Comparison of ENCODE assay signal across 8 cellular contexts in genomic region chr19:6530385-6531162, GRCh38. TPM values are rescaled to one million over a fixed set of nuclear protein-coding genes. Genes with fewer than 3 reads are reported as not detected.
DNase-seq lines count a peak whose midpoint lies in the region; FAIRE-seq and TF ChIP-seq lines count a peak whose summit lies in the region.

A gene with protein sequence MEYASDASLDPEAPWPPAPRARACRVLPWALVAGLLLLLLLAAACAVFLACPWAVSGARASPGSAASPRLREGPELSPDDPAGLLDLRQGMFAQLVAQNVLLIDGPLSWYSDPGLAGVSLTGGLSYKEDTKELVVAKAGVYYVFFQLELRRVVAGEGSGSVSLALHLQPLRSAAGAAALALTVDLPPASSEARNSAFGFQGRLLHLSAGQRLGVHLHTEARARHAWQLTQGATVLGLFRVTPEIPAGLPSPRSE (plus strand): TSS chr19:6531026. CDS start chr19:6531037, 11 bp downstream.

- TF ChIP-seq POLR2A in testis (IDR thresholded peaks at IDR 0.05): peak; percentile 87

- H2AFZ ChIP-seq in osteoblast (ENCODE audit: low read length): peak within 1 kb of the TSS; percentile 99

- peak within 1 kb of the TSS; percentile 99 for H3K4me2 ChIP-seq in osteoblast (ENCODE audit: insufficient read depth, low read length)

- peak within 1 kb of the TSS; percentile 69 for H3K27ac ChIP-seq in osteoblast (ENCODE audit: low read depth, low read length)
- peak within 1 kb of the TSS; percentile 53 to 55 for H3K27ac ChIP-seq in testis

- H4K20me1 ChIP-seq in osteoblast (ENCODE audit: insufficient read depth, low read length): no peaks in the 10 kb centered on the region

- peak; percentile 95 for DNase-seq in AG20443 (ENCODE audit: low spot score)
- no peak for DNase-seq in GM19239 (ENCODE audit: insufficient read length, low spot score)
- DNase-seq in KG1 (lab: John Stamatoyannopoulos, UW): peak; percentile 26
- DNase-seq in SKM-1 treated with dmso at 0.1 percent for 144 hours (lab: John Stamatoyannopoulos, UW; ENCODE audit: unreplicated experiment): peak; percentile 83
- peak; percentile 91 for DNase-seq in glutamatergic neuron
- peak; percentile 99 for DNase-seq in osteoblast (ENCODE audit: insufficient read length, low spot score, missing footprints)
- peak; percentile 95 for DNase-seq in testis

- TF ChIP-seq CTCF in glutamatergic neuron (IDR thresholded peaks at IDR 0.05; ENCODE audit: partially characterized antibody, unreplicated experiment): no peak
- TF ChIP-seq CTCF in osteoblast (IDR thresholded peaks at IDR 0.05; ENCODE audit: extremely low read depth, low read depth, low read length): no peak
- no peak for TF ChIP-seq CTCF in testis (IDR thresholded peaks at IDR 0.05)

- peaks cover 29% of the 10 kb centered on the region for H3K4me1 Mint-ChIP-seq in activated naive CD8-positive, alpha-beta T cell (ENCODE audit: low read depth)
- peaks cover 19% of the 10 kb centered on the region for H3K4me1 Mint-ChIP-seq in glutamatergic neuron (ENCODE audit: low read depth, unreplicated experiment)

- peaks cover 19% of the 10 kb centered on the region for H3K27me3 ChIP-seq in osteoblast (ENCODE audit: insufficient read depth, low read length)
- H3K27me3 ChIP-seq in testis: no peaks in the 10 kb centered on the region

- H3K4me1 ChIP-seq in osteoblast (ENCODE audit: insufficient read depth, low read length): peaks cover 13% of the 10 kb centered on the region
- H3K4me1 ChIP-seq in testis: peaks cover 9% of the 10 kb centered on the region

- intact Hi-C loops in testis (cut with DNase I; ENCODE audit: low total_unique reads): no loop called here

- H3K9me3 Mint-ChIP-seq in activated naive CD8-positive, alpha-beta T cell (ENCODE audit: low read depth): no peaks in the 10 kb centered on the region
- peaks cover 16% of the 10 kb centered on the region for H3K9me3 Mint-ChIP-seq in glutamatergic neuron (ENCODE audit: unreplicated experiment)

- peak within 1 kb of the TSS; percentile 51 for H3K27ac Mint-ChIP-seq in activated naive CD8-positive, alpha-beta T cell
- H3K27ac Mint-ChIP-seq in glutamatergic neuron (ENCODE audit: unreplicated experiment): peak within 1 kb of the TSS; percentile 54

- no peaks in the 10 kb centered on the region for H3K36me3 ChIP-seq in osteoblast (ENCODE audit: insufficient read depth, low read length)
- no peaks in the 10 kb centered on the region for H3K36me3 ChIP-seq in testis (ENCODE audit: low read depth, missing control alignments)

- H3K9me3 ChIP-seq in osteoblast (ENCODE audit: low read depth, low read length) (no peaks in the 10 kb centered on the region), testis (no peaks in the 10 kb centered on the region)

- peak; percentile 92 for FAIRE-seq in GM19239 (lab: Jason Lieb, UNC)

- H3K4me3 Mint-ChIP-seq in activated naive CD8-positive, alpha-beta T cell: peak within 1 kb of the TSS; percentile 91
- peak within 1 kb of the TSS; percentile 91 for H3K4me3 Mint-ChIP-seq in glutamatergic neuron (ENCODE audit: unreplicated experiment)

- no peaks in the 10 kb centered on the region for H3K79me2 ChIP-seq in osteoblast (ENCODE audit: insufficient read depth, low read length)

- no peaks in the 10 kb centered on the region for H3K36me3 Mint-ChIP-seq in activated naive CD8-positive, alpha-beta T cell
- H3K36me3 Mint-ChIP-seq in glutamatergic neuron (ENCODE audit: unreplicated experiment): peaks cover 11% of the 10 kb centered on the region

- peaks cover 6% of the 10 kb centered on the region for H3K27me3 Mint-ChIP-seq in activated naive CD8-positive, alpha-beta T cell
- H3K27me3 Mint-ChIP-seq in glutamatergic neuron (ENCODE audit: unreplicated experiment): peaks cover 20% of the 10 kb centered on the region

- 1 to 2% methylated on average over 18 to 41 of the region's 44 CpGs for WGBS in testis, 2 donors

- H3K4me3 ChIP-seq in osteoblast (ENCODE audit: insufficient read depth, low read length): peak within 1 kb of the TSS; percentile 81
- peak within 1 kb of the TSS; percentile 32 to 60 for H3K4me3 ChIP-seq in testis

RNA-seq across cellular contexts. Expression of the gene that starts here (rescaled TPM):
- total RNA-seq in glutamatergic neuron (ENCODE audit: unreplicated experiment) (6.9 TPM), osteoblast (12.7 and 16.6 TPM in 2 replicates), testis (1 to 10 TPM; 5.7 to 8.4 TPM)
- 3.1 TPM for polyA plus RNA-seq in testis (ENCODE audit: insufficient read depth, low read depth, low replicate concordance)
